In the genomic region with DNA sequence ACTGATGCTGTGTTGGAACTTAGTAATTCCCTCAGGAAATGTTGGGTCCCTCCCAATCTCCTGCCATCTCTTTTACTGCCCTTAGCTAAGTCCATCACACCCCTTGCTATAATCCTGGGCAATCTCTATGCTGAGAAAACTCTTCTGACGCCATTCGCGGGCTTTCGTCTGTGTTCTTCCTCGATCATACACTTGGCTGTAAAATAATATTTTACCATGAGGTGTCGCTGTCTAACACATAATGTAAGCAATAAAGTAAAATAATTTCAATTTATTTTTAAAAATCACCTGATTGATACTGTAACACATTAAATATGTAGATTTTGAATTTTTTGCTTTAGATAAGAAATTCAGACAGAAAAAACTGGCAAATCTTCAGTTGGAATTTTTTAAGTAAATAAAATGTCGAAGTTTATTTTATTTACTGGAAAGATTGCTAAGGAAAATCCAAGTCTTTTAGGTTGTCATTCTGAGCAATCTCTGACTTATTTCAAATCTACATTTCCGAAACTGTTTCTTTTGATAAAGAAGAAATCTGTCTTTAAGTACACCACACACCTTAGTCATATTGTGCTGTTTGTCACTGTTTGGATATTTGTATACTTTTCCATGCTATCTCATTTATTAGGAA, we compare ENCODE assay signal across 9 cellular contexts.
A peak's percentile ranks its signal among the peaks of the same experiment; 100 is the strongest.
DNase-seq lines count a peak whose midpoint lies in the region; ATAC-seq and TF ChIP-seq lines count a peak whose summit lies in the region.
"Had no signal": no experiment of that assay in that cellular context is flagged by ENCODE, and none has a peak within 500 bp of the region (broad histone marks: within the 10 kb centered on the region; RNA-seq: fewer than 3 reads in every experiment).

No MANE protein-coding gene starts in this region.

- DNase-seq in DMS114 treated with DMSO at 0.1 percent for 48 hours (lab: John Stamatoyannopoulos, UW; ENCODE audit: unreplicated experiment) (peak; percentile 37), HFF-Myc (ENCODE audit: extremely low read depth, low read depth) (peak; percentile 49), NCI-H748 treated with DMSO at 0.1 percent for 48 hours (lab: John Stamatoyannopoulos, UW) (peak; percentile 37), chondrocyte (ENCODE audit: low spot score) (no peak), lower lobe of right lung (no peak)
- DNase-seq: right cardiac atrium had no signal

- no peaks in the 10 kb centered on the region for H3K36me3 ChIP-seq in lower lobe of right lung

- H3K4me1 Mint-ChIP-seq in chondrocyte (ENCODE audit: low read depth) = no peaks in the 10 kb centered on the region

- H3K27ac Mint-ChIP-seq in chondrocyte (ENCODE audit: unreplicated experiment) = no peak overlapping the region

- H3K4me3 ChIP-seq in HFF-Myc (replicated peaks; ENCODE audit: low read depth, low read length) = no peak overlapping the region
- H3K4me3 ChIP-seq in lower lobe of right lung = no peak overlapping the region

- no peaks in the 10 kb centered on the region for H3K36me3 Mint-ChIP-seq in chondrocyte (ENCODE audit: low read depth)

- peak; percentile 31 for TF ChIP-seq CTCF in HFF-Myc (IDR thresholded peaks at IDR 0.05; ENCODE audit: low read depth, low read length, missing control alignments)
- peak; percentile 90 for TF ChIP-seq CTCF in chondrocyte (IDR thresholded peaks at IDR 0.05)
- peak; percentile 48 for TF ChIP-seq CTCF in lower lobe of right lung (IDR thresholded peaks at IDR 0.05)

- H3K4me1 ChIP-seq in lower lobe of right lung = no peaks in the 10 kb centered on the region

- H3K27ac ChIP-seq in lower lobe of right lung = no peak overlapping the region

- ATAC-seq in lower lobe of right lung (peak; percentile 35 to 44), HG02623 (IDR thresholded peaks at IDR 0.05; ENCODE audit: unreplicated experiment) (no peak), GM19455 (IDR thresholded peaks at IDR 0.05; ENCODE audit: unreplicated experiment) (no peak), GM21576 (IDR thresholded peaks at IDR 0.05; ENCODE audit: unreplicated experiment) (no peak)

- no peaks in the 10 kb centered on the region for H3K27me3 ChIP-seq in lower lobe of right lung (ENCODE audit: low read depth)

- H3K9me3 ChIP-seq in lower lobe of right lung = no peaks in the 10 kb centered on the region

- H3K9me3 Mint-ChIP-seq in chondrocyte (ENCODE audit: low read depth) = no peaks in the 10 kb centered on the region

- intact Hi-C loops in lower lobe of right lung (cut with DNase I) = no loop called here

- H3K27me3 Mint-ChIP-seq in chondrocyte (ENCODE audit: low read depth) = peaks cover 38% of the 10 kb centered on the region

- no peak overlapping the region for H3K4me3 Mint-ChIP-seq in chondrocyte (ENCODE audit: unreplicated experiment)

Comparison
In these comparisons a context has a peak if more than half of its experiments do, and no peak if none do; other contexts are left out.
1. DNase-seq: peak in DMS114 treated with DMSO at 0.1 percent for 48 hours (single experiment), HFF-Myc (single experiment) and NCI-H748 treated with DMSO at 0.1 percent for 48 hours (single experiment); none in chondrocyte (single experiment) and lower lobe of right lung (single experiment).
2. CTCF ChIP-seq: peak in every context shown above with its lines; median percentile 90 in chondrocyte; 48 in lower lobe of right lung; 31 in HFF-Myc.
3. ATAC-seq: peak in lower lobe of right lung (2 of 2); none in HG02623 (single experiment), GM19455 (single experiment) and GM21576 (single experiment).